20 cellular contexts compared by ENCODE assay signal in genomic region chr4:89243741-89244252, GRCh38.
DNase-seq lines count a peak whose midpoint lies in the region; ATAC-seq and TF ChIP-seq lines count a peak whose summit lies in the region.
"Had no signal": no experiment of that assay in that cellular context is flagged by ENCODE, and none has a peak within 500 bp of the region (broad histone marks: within the 10 kb centered on the region; RNA-seq: fewer than 3 reads in every experiment).

No MANE protein-coding gene starts in this region.

- H3K4me3 Mint-ChIP-seq in activated CD8-positive, alpha-beta T cell treated with anti-CD3 and anti-CD28 coated beads for 36 hours, result peak overlapping the region; percentile 1
- H3K4me3 Mint-ChIP-seq in endodermal cell, result no peak overlapping the region
- H3K4me3 Mint-ChIP-seq in nephron progenitor cell, result no peak overlapping the region
- H3K4me3 Mint-ChIP-seq: IgD-negative memory B cell, neural crest cell had no signal

- peak overlapping the region; percentile 72 to 79 for H3K27ac Mint-ChIP-seq in activated naive CD4-positive, alpha-beta T cell treated with anti-CD3 and anti-CD28 coated beads, Interleukin-2, amount 50 U/mL, for 72 hours
- H3K27ac Mint-ChIP-seq in activated CD8-positive, alpha-beta T cell treated with anti-CD3 and anti-CD28 coated beads for 36 hours, result peak overlapping the region; percentile 76
- H3K27ac Mint-ChIP-seq in endodermal cell, result peak overlapping the region; percentile 93
- H3K27ac Mint-ChIP-seq in nephron progenitor cell, result no peak overlapping the region
- H3K27ac Mint-ChIP-seq: IgD-negative memory B cell had no signal

- H3K36me3 ChIP-seq in endodermal cell (ENCODE audit: control insufficient read depth, insufficient read depth, low read length), result no peaks in the 10 kb centered on the region

- no peaks in the 10 kb centered on the region for H3K27me3 ChIP-seq in endodermal cell (ENCODE audit: control insufficient read depth, insufficient read depth, low read length, poor library complexity, severe bottlenecking)
- H3K27me3 ChIP-seq: upper lobe of left lung had no signal

- H3K9ac ChIP-seq in endodermal cell (ENCODE audit: extremely low read depth, low read length, poor library complexity, severe bottlenecking), result no peak overlapping the region
- H3K9ac ChIP-seq: GM23248 had no signal

- H3K9me3 ChIP-seq in endodermal cell (ENCODE audit: control insufficient read depth, low read length), result no peaks in the 10 kb centered on the region
- H3K9me3 ChIP-seq: upper lobe of left lung had no signal

- H3K4me1 Mint-ChIP-seq in activated CD8-positive, alpha-beta T cell treated with anti-CD3 and anti-CD28 coated beads for 36 hours (ENCODE audit: low read depth), result peaks cover 38% of the 10 kb centered on the region
- H3K4me1 Mint-ChIP-seq in endodermal cell, result peaks cover 32% of the 10 kb centered on the region
- H3K4me1 Mint-ChIP-seq in nephron progenitor cell, result peaks cover 18% of the 10 kb centered on the region
- H3K4me1 Mint-ChIP-seq: neural crest cell had no signal

- no peaks in the 10 kb centered on the region for H3K9me3 Mint-ChIP-seq in activated naive CD4-positive, alpha-beta T cell treated with anti-CD3 and anti-CD28 coated beads, Interleukin-2, amount 50 U/mL, for 72 hours
- no peaks in the 10 kb centered on the region for H3K9me3 Mint-ChIP-seq in activated CD8-positive, alpha-beta T cell treated with anti-CD3 and anti-CD28 coated beads for 36 hours
- H3K9me3 Mint-ChIP-seq in endodermal cell (no peaks in the 10 kb centered on the region), nephron progenitor cell (no peaks in the 10 kb centered on the region)
- H3K9me3 Mint-ChIP-seq: IgD-negative memory B cell, neural crest cell had no signal

- H3K4me1 ChIP-seq in endodermal cell (ENCODE audit: control insufficient read depth, insufficient read depth, low read length), result no peaks in the 10 kb centered on the region
- H3K4me1 ChIP-seq: upper lobe of left lung had no signal

- CTCF ChIA-PET in activated CD8-positive, alpha-beta T cell treated with anti-CD3 and anti-CD28 coated beads for 36 hours (lab: Charles Lee), result no interaction called here

- no peak overlapping the region for H3K27ac ChIP-seq in endodermal cell (ENCODE audit: low read depth, low read length)
- H3K27ac ChIP-seq: GM23248, upper lobe of left lung had no signal

- no peak for DNase-seq in activated naive CD4-positive, alpha-beta T cell treated with anti-CD3 and anti-CD28 coated beads, Interleukin-2, amount 50 U/mL, for 72 hours (ENCODE audit: low spot score in 2 of 2)
- no peak for DNase-seq in activated naive CD4-positive, alpha-beta T cell treated with Interleukin-2 at 50 U/mL for 16 hours
- no peak for DNase-seq in activated CD8-positive, alpha-beta T cell treated with anti-CD3 and anti-CD28 coated beads for 36 hours
- DNase-seq in endodermal cell (no peak), nephron progenitor cell (no peak), omental fat pad (ENCODE audit: low spot score) (no peak)
- no peak for DNase-seq in stimulated activated naive CD8-positive, alpha-beta T cell treated with anti-CD3 and anti-CD28 coated beads, Interleukin-15, Interleukin-2, amounts not matched to agents 100 U/mL and 50 U/mL, for 24 hours
- DNase-seq in activated CD4-positive, CD25-positive, alpha-beta regulatory T cell treated with anti-CD3 and anti-CD28 coated beads, Interleukin-2, amount 50 U/mL, for 72 hours, result no peak
- DNase-seq: aorta; DMS79; effector CD4-positive, alpha-beta T cell; GM23248; left cardiac atrium; NCI-H1436 treated with DMSO at 0.1 percent for 48 hours; small intestine; stimulated activated CD4-positive, alpha-beta T cell treated with anti-CD3 and anti-CD28 coated beads, Interleukin-4, amount 100 ng/mL, for 24 hours; upper lobe of left lung had no signal

- POLR2A ChIA-PET in activated CD8-positive, alpha-beta T cell treated with anti-CD3 and anti-CD28 coated beads for 36 hours (lab: Charles Lee), result interaction anchor here (1.1 kb wide), 1 partner anchor 38 kb away, joined by 3 read pairs; no protein-coding TSS in a partner anchor

- no peaks in the 10 kb centered on the region for H3K27me3 Mint-ChIP-seq in activated CD8-positive, alpha-beta T cell treated with anti-CD3 and anti-CD28 coated beads for 36 hours
- H3K27me3 Mint-ChIP-seq in endodermal cell (ENCODE audit: insufficient read depth) (peaks cover 2% of the 10 kb centered on the region), nephron progenitor cell (ENCODE audit: low read depth, poor library complexity) (peaks cover 4% of the 10 kb centered on the region)
- H3K27me3 Mint-ChIP-seq: IgD-negative memory B cell had no signal

- intact Hi-C loops in activated CD8-positive, alpha-beta T cell treated with anti-CD3 and anti-CD28 coated beads for 36 hours (cut with micrococcal nuclease), result loop anchor here (5.0 kb wide), 1 partner anchor 49 kb away; no protein-coding TSS in a partner anchor

- peak in 1 of 2 donors; percentile 51 for ATAC-seq in activated naive CD4-positive, alpha-beta T cell treated with anti-CD3 and anti-CD28 coated beads, Interleukin-2, amount 50 U/mL, for 72 hours
- ATAC-seq in activated CD8-positive, alpha-beta T cell treated with anti-CD3 and anti-CD28 coated beads for 36 hours, result no peak
- peak; percentile 43 for ATAC-seq in stimulated activated naive CD8-positive, alpha-beta T cell treated with anti-CD3 and anti-CD28 coated beads, Interleukin-15, Interleukin-2, amounts not matched to agents 100 U/mL and 50 U/mL, for 24 hours
- no peak for ATAC-seq in omental fat pad (ENCODE audit: low FRiP score)
- ATAC-seq: GM12878, left cardiac atrium had no signal

- H3K36me3 Mint-ChIP-seq in activated naive CD4-positive, alpha-beta T cell treated with anti-CD3 and anti-CD28 coated beads, Interleukin-2, amount 50 U/mL, for 72 hours, result peaks cover 0 to 19% of the 10 kb centered on the region in 2 donors
- peaks cover 14% of the 10 kb centered on the region for H3K36me3 Mint-ChIP-seq in activated CD8-positive, alpha-beta T cell treated with anti-CD3 and anti-CD28 coated beads for 36 hours (ENCODE audit: low read depth)
- no peaks in the 10 kb centered on the region for H3K36me3 Mint-ChIP-seq in endodermal cell (ENCODE audit: low read depth)
- no peaks in the 10 kb centered on the region for H3K36me3 Mint-ChIP-seq in nephron progenitor cell (ENCODE audit: low read depth)
- H3K36me3 Mint-ChIP-seq: IgD-negative memory B cell had no signal

- no peak overlapping the region for H3K4me3 ChIP-seq in endodermal cell (ENCODE audit: low read length)
- H3K4me3 ChIP-seq: GM12878, GM23248, upper lobe of left lung had no signal

- TF ChIP-seq CTCF in activated CD8-positive, alpha-beta T cell treated with anti-CD3 and anti-CD28 coated beads for 36 hours (IDR thresholded peaks at IDR 0.05), result no peak
- no peak for TF ChIP-seq CTCF in endodermal cell (conservative IDR thresholded peaks at IDR 0.05)
- no peak for TF ChIP-seq CTCF in nephron progenitor cell (IDR thresholded peaks at IDR 0.05)
- TF ChIP-seq CTCF in omental fat pad (IDR thresholded peaks at IDR 0.05), result no peak
